28 cellular contexts compared by ENCODE assay signal in genomic region chr9:129341197-129341990, GRCh38.
DNase-seq lines count a peak whose midpoint lies in the region; ATAC-seq and TF ChIP-seq lines count a peak whose summit lies in the region.
"Had no signal": no experiment of that assay in that cellular context is flagged by ENCODE, and none has a peak within 500 bp of the region (broad histone marks: within the 10 kb centered on the region; RNA-seq: fewer than 3 reads in every experiment).

No MANE protein-coding gene starts in this region.

- TF ChIP-seq POLR2A in sigmoid colon (IDR thresholded peaks at IDR 0.05): no peak

- no peak overlapping the region for H3K9ac ChIP-seq in mesenchymal stem cell (ENCODE audit: low read length)
- H3K9ac ChIP-seq: parathyroid adenoma had no signal

- peak overlapping the region; percentile 50 for H4K8ac ChIP-seq in mesenchymal stem cell (ENCODE audit: low read length)

- H3K14ac ChIP-seq in mesenchymal stem cell (ENCODE audit: low read length in 2 of 2): no peak overlapping the region

- TF ChIP-seq EP300 in sigmoid colon (IDR thresholded peaks at IDR 0.05): no peak

- H4K91ac ChIP-seq in mesenchymal stem cell (ENCODE audit: low read length): peak overlapping the region; percentile 92

- no peak for DNase-seq in mesenchymal stem cell
- DNase-seq in sigmoid colon: peak; percentile 88
- DNase-seq in midbrain (lab: John Stamatoyannopoulos, UW): no peak
- no peak for DNase-seq in effector memory CD8-positive, alpha-beta T cell
- DNase-seq in A172 (ENCODE audit: low spot score): no peak
- no peak for DNase-seq in DMS79 treated with DMSO at 0.1 percent for 48 hours (lab: John Stamatoyannopoulos, UW)
- DNase-seq: activated CD4-positive, alpha-beta T cell treated with anti-CD3 and anti-CD28 coated beads, Interleukin-2, amount 50 U/mL, for 48 hours; activated naive CD4-positive, alpha-beta T cell treated with anti-CD3 and anti-CD28 coated beads, Interleukin-2, amount 10 ng/mL, durations not matched to agents 7 days and 5 days; anterior cingulate cortex; CD8-positive, alpha-beta T cell; DMS 273 treated with DMSO at 0.1 percent for 48 hours; GOT3; hippocampal formation; naive thymus-derived CD4-positive, alpha-beta T cell; NCI-H2029; NCI-H226; NCI-H69; stimulated activated CD4-positive, alpha-beta T cell treated with anti-CD3 and anti-CD28 coated beads, Interleukin-4, amount 100 ng/mL, for 4 hours; stimulated activated naive B cell treated with anti-CD40 and anti-IgM and Interleukin-4, amounts not matched to agents 10 μg/mL and 1 μg/mL and 100 μg/mL, for 72 hours had no signal

- ATAC-seq in effector memory CD8-positive, alpha-beta T cell (replicated peaks): no peak
- ATAC-seq: activated CD4-positive, CD25-positive, alpha-beta regulatory T cell treated with anti-CD3 and anti-CD28 coated beads, Interleukin-2, amount 50 U/mL, for 24 hours; CD8-positive, alpha-beta T cell; left lobe of liver; naive thymus-derived CD4-positive, alpha-beta T cell; stimulated activated naive B cell treated with anti-CD40 and anti-IgM and Interleukin-4, amounts not matched to agents 10 μg/mL and 1 μg/mL and 100 μg/mL, for 72 hours had no signal

- POLR2A ChIA-PET in HEK293 (lab: Yijun Ruan, JAX): interaction anchor here (0.7 kb wide), 1 partner anchor 299 kb away, joined by 3 read pairs; no protein-coding TSS in a partner anchor

- peak overlapping the region; percentile 47 to 75 for H3K4ac ChIP-seq in mesenchymal stem cell (ENCODE audit: low read depth in 1 of 2, low read length in 2 of 2)

- H2AFZ ChIP-seq in mesenchymal stem cell (ENCODE audit: low read depth, low read length): no peak overlapping the region
- H2AFZ ChIP-seq: parathyroid adenoma had no signal

- WGBS in mesenchymal stem cell: 77% methylated on average over 29 of the region's 29 CpGs
- WGBS in sigmoid colon, 2 donors: 80 to 82% methylated on average over 29 of the region's 29 CpGs

- H2BK5ac ChIP-seq in mesenchymal stem cell (ENCODE audit: low read depth, low read length, poor library complexity, severe bottlenecking): no peak overlapping the region

- no peak overlapping the region for H2AK5ac ChIP-seq in mesenchymal stem cell (ENCODE audit: low read length, severe bottlenecking)

- peak overlapping the region; percentile 92 for H2BK15ac ChIP-seq in mesenchymal stem cell (ENCODE audit: low read depth, poor library complexity, severe bottlenecking)

- TF ChIP-seq CTCF in HEK293 (tag by site-specific recombination; IDR thresholded peaks at IDR 0.05) (no peak), sigmoid colon (IDR thresholded peaks at IDR 0.05) (no peak)

- no peaks in the 10 kb centered on the region for H3K9me3 Mint-ChIP-seq in effector memory CD8-positive, alpha-beta T cell
- H3K9me3 Mint-ChIP-seq: activated naive CD4-positive, alpha-beta T cell treated with anti-CD3 and anti-CD28 coated beads, Interleukin-2, amount 10 ng/mL, durations not matched to agents 7 days and 5 days; activated T-helper 1 cell treated with anti-CD3 and anti-CD28 coated beads, Interleukin-12 subunit alpha, Interleukin-12 subunit beta, Interleukin-2, Interleukin-4 antibody, amounts not matched to agents 30 ng/mL and 10 ng/mL and 1 ng/mL, durations not matched to agents 14 hours and 24 hours and 36 hours; CD8-positive, alpha-beta T cell; central memory CD8-positive, alpha-beta T cell; dendritic cell treated with granulocyte-macrophage colony-stimulating factor and Interleukin-4, amounts not matched to agents 40 ng/mL and 50 ng/mL, for 4 days; mesothelial cell of epicardium; naive thymus-derived CD4-positive, alpha-beta T cell; stimulated activated naive B cell treated with anti-CD40 and anti-IgM and Interleukin-4, amounts not matched to agents 10 μg/mL and 1 μg/mL and 100 μg/mL, for 72 hours had no signal

- H3K4me3 ChIP-seq in HEK293 (ENCODE audit: low read depth, low read length) (no peak overlapping the region), mesenchymal stem cell (ENCODE audit: insufficient read depth in 1 of 2, low read depth in 1 of 2, low read length in 2 of 2) (no peak overlapping the region), sigmoid colon (no peak overlapping the region)

- H3K27me3 ChIP-seq in mesenchymal stem cell (ENCODE audit: control insufficient read depth in 1 of 2, insufficient read depth in 1 of 2, low read length in 2 of 2) (no peaks in the 10 kb centered on the region), sigmoid colon (no peaks in the 10 kb centered on the region)

- H3K79me1 ChIP-seq in mesenchymal stem cell (replicated peaks; ENCODE audit: low read length, poor library complexity, severe bottlenecking): no peaks in the 10 kb centered on the region

- no peak overlapping the region for H3K4me2 ChIP-seq in mesenchymal stem cell (ENCODE audit: low read length, poor library complexity, severe bottlenecking)

- no peak overlapping the region for H3K23ac ChIP-seq in mesenchymal stem cell (ENCODE audit: low read length in 2 of 2)

- H3K4me3 Mint-ChIP-seq in effector memory CD8-positive, alpha-beta T cell: no peak overlapping the region
- H3K4me3 Mint-ChIP-seq: activated naive CD4-positive, alpha-beta T cell treated with anti-CD3 and anti-CD28 coated beads, Interleukin-2, amount 10 ng/mL, durations not matched to agents 7 days and 5 days; activated T-helper 1 cell treated with anti-CD3 and anti-CD28 coated beads, Interleukin-12 subunit alpha, Interleukin-12 subunit beta, Interleukin-2, Interleukin-4 antibody, amounts not matched to agents 30 ng/mL and 10 ng/mL and 1 ng/mL, durations not matched to agents 14 hours and 24 hours and 36 hours; CD8-positive, alpha-beta T cell; central memory CD8-positive, alpha-beta T cell; dendritic cell treated with granulocyte-macrophage colony-stimulating factor and Interleukin-4, amounts not matched to agents 40 ng/mL and 50 ng/mL, for 4 days; mesothelial cell of epicardium; naive thymus-derived CD4-positive, alpha-beta T cell; stimulated activated naive B cell treated with anti-CD40 and anti-IgM and Interleukin-4, amounts not matched to agents 10 μg/mL and 1 μg/mL and 100 μg/mL, for 72 hours had no signal

- H3K36me3 Mint-ChIP-seq in effector memory CD8-positive, alpha-beta T cell (ENCODE audit: insufficient read depth): no peaks in the 10 kb centered on the region
- H3K36me3 Mint-ChIP-seq: activated naive CD4-positive, alpha-beta T cell treated with anti-CD3 and anti-CD28 coated beads, Interleukin-2, amount 10 ng/mL, durations not matched to agents 7 days and 5 days; CD8-positive, alpha-beta T cell; naive thymus-derived CD4-positive, alpha-beta T cell; stimulated activated naive B cell treated with anti-CD40 and anti-IgM and Interleukin-4, amounts not matched to agents 10 μg/mL and 1 μg/mL and 100 μg/mL, for 72 hours had no signal

- H3K9me3 ChIP-seq in HEK293 (ENCODE audit: control insufficient read depth, insufficient read depth, low read depth, low read length) (no peaks in the 10 kb centered on the region), mesenchymal stem cell (ENCODE audit: control insufficient read depth, low read length) (no peaks in the 10 kb centered on the region), sigmoid colon (no peaks in the 10 kb centered on the region)

- peak overlapping the region; percentile 85 to 86 for H2BK12ac ChIP-seq in mesenchymal stem cell (ENCODE audit: low read length in 2 of 2)

- no peaks in the 10 kb centered on the region for H3K4me1 ChIP-seq in HEK293 (ENCODE audit: control insufficient read depth, insufficient read depth, low read length)
- peaks cover 38% of the 10 kb centered on the region for H3K4me1 ChIP-seq in mesenchymal stem cell (ENCODE audit: control insufficient read depth, insufficient read depth, low read depth, low read length)
- peaks cover 0 to 16% (median 11%) of the 10 kb centered on the region in 4 donors for H3K4me1 ChIP-seq in sigmoid colon
- H3K4me1 ChIP-seq: parathyroid adenoma had no signal

- H3K18ac ChIP-seq in mesenchymal stem cell (ENCODE audit: low read depth in 1 of 2, low read length in 2 of 2): peak overlapping the region; percentile 64 to 67

- H2BK120ac ChIP-seq in mesenchymal stem cell (ENCODE audit: low read depth, low read length): peak overlapping the region; percentile 50

- peaks cover 0 to 10% of the 10 kb centered on the region in 2 donors for H3K27me3 Mint-ChIP-seq in effector memory CD8-positive, alpha-beta T cell
- H3K27me3 Mint-ChIP-seq: central memory CD8-positive, alpha-beta T cell; dendritic cell treated with granulocyte-macrophage colony-stimulating factor and Interleukin-4, amounts not matched to agents 40 ng/mL and 50 ng/mL, for 4 days had no signal

- CTCF ChIA-PET in HEK293 (lab: Yijun Ruan, JAX): interaction anchor here (0.9 kb wide), 1 partner anchor 168 kb away, joined by 4 read pairs; no protein-coding TSS in a partner anchor

- H3K27ac ChIP-seq in HEK293 (ENCODE audit: extremely low read depth, low read depth, low read length): no peak overlapping the region
- peak overlapping the region; percentile 57 for H3K27ac ChIP-seq in angular gyrus (ENCODE audit: low read depth, low read length)
- no peak overlapping the region for H3K27ac ChIP-seq in mesenchymal stem cell (ENCODE audit: low read length, poor library complexity, severe bottlenecking)
- peak overlapping the region in 3 of 4 donors; percentile 14 to 20 (median 19) for H3K27ac ChIP-seq in sigmoid colon
- H3K27ac ChIP-seq: parathyroid adenoma had no signal

- intact Hi-C loops in sigmoid colon (cut with DNase I): no loop called here

- H3K4me1 Mint-ChIP-seq in effector memory CD8-positive, alpha-beta T cell (ENCODE audit: low read depth in 2 of 2): peaks cover 4 to 5% of the 10 kb centered on the region in 2 donors
- H3K4me1 Mint-ChIP-seq: central memory CD8-positive, alpha-beta T cell had no signal

- H3K27ac Mint-ChIP-seq in effector memory CD8-positive, alpha-beta T cell: no peak overlapping the region
- H3K27ac Mint-ChIP-seq: activated naive CD4-positive, alpha-beta T cell treated with anti-CD3 and anti-CD28 coated beads, Interleukin-2, amount 10 ng/mL, durations not matched to agents 7 days and 5 days; activated T-helper 1 cell treated with anti-CD3 and anti-CD28 coated beads, Interleukin-12 subunit alpha, Interleukin-12 subunit beta, Interleukin-2, Interleukin-4 antibody, amounts not matched to agents 30 ng/mL and 10 ng/mL and 1 ng/mL, durations not matched to agents 14 hours and 24 hours and 36 hours; CD8-positive, alpha-beta T cell; dendritic cell treated with granulocyte-macrophage colony-stimulating factor and Interleukin-4, amounts not matched to agents 40 ng/mL and 50 ng/mL, for 4 days; mesothelial cell of epicardium; naive thymus-derived CD4-positive, alpha-beta T cell; stimulated activated naive B cell treated with anti-CD40 and anti-IgM and Interleukin-4, amounts not matched to agents 10 μg/mL and 1 μg/mL and 100 μg/mL, for 72 hours had no signal

- H3K36me3 ChIP-seq in HEK293 (ENCODE audit: control insufficient read depth in 2 of 2, insufficient read depth in 1 of 2, low read length in 2 of 2) (no peaks in the 10 kb centered on the region), mesenchymal stem cell (ENCODE audit: control insufficient read depth in 1 of 2, insufficient read depth in 2 of 2, low read depth in 1 of 2, low read length in 2 of 2) (peaks cover 0 to 5% of the 10 kb centered on the region in 2 experiments), sigmoid colon (no peaks in the 10 kb centered on the region)

TF ChIP-seq in HEK293, 187 proteins besides CTCF, POLR2A, EP300 and RAD21 (continues in another document):
- TF ChIP-seq ZFHX2 (tag by site-specific recombination; conservative IDR thresholded peaks at IDR 0.05) (0 out of 2 replicates have a peak, but pooled peaks have one; percentile 10), KLF16 (tag by site-specific recombination; IDR thresholded peaks at IDR 0.05) (no peak)

Comparison
In these comparisons a context has a peak if more than half of its experiments do, and no peak if none do; other contexts are left out.
1. H3K27ac ChIP-seq: peak in angular gyrus (single experiment) and sigmoid colon (3 of 4); none in HEK293 (single experiment) and mesenchymal stem cell (single experiment).